ENCODE assay signal across 8 cellular contexts in the genomic region with DNA sequence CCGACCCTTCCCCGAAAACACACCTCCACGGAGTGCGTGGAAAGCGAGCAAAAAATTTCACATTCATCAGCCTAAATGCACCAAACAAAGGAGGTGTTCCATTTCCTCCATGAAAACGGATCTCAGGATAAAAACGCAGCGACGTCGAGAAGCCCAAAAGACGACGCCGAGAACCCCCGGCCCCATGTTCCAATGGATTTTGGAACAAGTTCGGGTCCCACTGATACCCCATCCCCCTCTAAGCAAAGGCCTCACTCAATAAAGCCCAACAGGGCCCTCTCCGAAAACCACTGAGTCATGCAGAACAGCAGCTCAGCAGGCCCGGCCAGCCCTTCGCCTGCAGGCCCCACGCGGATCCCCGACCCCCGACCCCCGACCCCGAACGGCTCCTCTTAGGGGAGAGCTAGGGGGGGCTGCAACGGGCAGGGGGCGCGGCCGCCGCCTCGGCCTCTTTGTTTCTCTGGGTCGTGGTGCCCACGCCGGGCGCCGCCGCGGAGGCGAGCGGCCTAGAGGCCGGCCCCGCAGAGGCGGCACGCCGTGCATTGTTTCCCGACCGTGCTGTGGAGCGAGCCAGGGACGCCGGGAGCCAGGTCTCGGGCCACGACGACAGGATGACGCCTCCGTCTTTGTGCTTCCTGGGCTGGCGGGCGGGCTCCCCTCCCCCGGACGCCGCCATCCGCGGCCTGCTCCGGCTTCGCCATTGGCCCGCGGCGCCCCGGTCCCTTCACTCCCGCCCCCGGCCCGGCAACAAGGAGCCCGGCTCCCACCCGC. TPM values are rescaled to one million over a fixed set of nuclear protein-coding genes. Genes with fewer than 3 reads are reported as not detected.
DNase-seq lines count a peak whose midpoint lies in the region; ATAC-seq and TF ChIP-seq lines count a peak whose summit lies in the region.

No MANE protein-coding gene starts in this region.

- TF ChIP-seq CTCF in AG10803 (conservative IDR thresholded peaks at IDR 0.05; ENCODE audit: low read length) (no peak), OCI-LY3 (IDR thresholded peaks at IDR 0.05; ENCODE audit: low read depth, low read length) (no peak), fibroblast of mammary gland (conservative IDR thresholded peaks at IDR 0.05; ENCODE audit: control insufficient read depth, insufficient read depth, low read depth, low read length) (no peak)

- ATAC-seq in GM18868 (IDR thresholded peaks at IDR 0.05; ENCODE audit: unreplicated experiment): peak; percentile 39
- ATAC-seq in HG03066 (IDR thresholded peaks at IDR 0.05; ENCODE audit: low read depth, unreplicated experiment): peak; percentile 40
- ATAC-seq in activated T-helper 17 cell treated with anti-CD3 and anti-CD28 coated beads, Interleukin-2, amount 50 U/mL, for 72 hours (replicated peaks): peak; percentile 53
- ATAC-seq in natural killer cell treated with Interleukin-12 subunit alpha and Interleukin-12 subunit beta and Interleukin-15 and Interleukin-18, amount 100 ng/mL, for 72 hours: peak; percentile 71 to 72
- peak; percentile 63 for ATAC-seq in stimulated activated naive CD8-positive, alpha-beta T cell treated with anti-CD3 and anti-CD28 coated beads, Interleukin-15, amount 100 ng/mL, for 72 hours

- H3K4me3 ChIP-seq in AG10803 (ENCODE audit: low read length): peak overlapping the region; percentile 87
- peak overlapping the region; percentile 94 for H3K4me3 ChIP-seq in OCI-LY3 (ENCODE audit: low read length)
- peak overlapping the region; percentile 89 for H3K4me3 ChIP-seq in fibroblast of mammary gland (ENCODE audit: control insufficient read depth, low read depth, low read length)

- peaks cover 31% of the 10 kb centered on the region for H3K36me3 ChIP-seq in OCI-LY3 (replicated peaks; ENCODE audit: low read depth, low read length)

- H3K4me1 Mint-ChIP-seq in activated T-helper 17 cell treated with anti-CD3 and anti-CD28 coated beads, Interleukin-2, amount 50 U/mL, for 72 hours: peaks cover 16% of the 10 kb centered on the region
- peaks cover 29 to 44% of the 10 kb centered on the region in 2 donors for H3K4me1 Mint-ChIP-seq in natural killer cell treated with Interleukin-12 subunit alpha and Interleukin-12 subunit beta and Interleukin-15 and Interleukin-18, amount 100 ng/mL, for 72 hours (ENCODE audit: low read depth in 2 of 2)
- H3K4me1 Mint-ChIP-seq in stimulated activated naive CD8-positive, alpha-beta T cell treated with anti-CD3 and anti-CD28 coated beads, Interleukin-15, amount 100 ng/mL, for 72 hours: peaks cover 45% of the 10 kb centered on the region

- peaks cover 59% of the 10 kb centered on the region for H3K79me2 ChIP-seq in OCI-LY3 (ENCODE audit: low read length)

- peak; percentile 64 for DNase-seq in AG10803 (ENCODE audit: low read depth)
- DNase-seq in fibroblast of mammary gland (ENCODE audit: low read depth): peak; percentile 59
- peak; percentile 79 for DNase-seq in natural killer cell treated with Interleukin-12 subunit alpha and Interleukin-12 subunit beta and Interleukin-15 and Interleukin-18, amount 100 ng/mL, for 72 hours (ENCODE audit: low spot score)
- DNase-seq in stimulated activated naive CD8-positive, alpha-beta T cell treated with anti-CD3 and anti-CD28 coated beads, Interleukin-15, amount 100 ng/mL, for 72 hours: peak in 1 of 2 donors; percentile 70

- peak overlapping the region; percentile 69 for H3K27ac ChIP-seq in OCI-LY3 (ENCODE audit: low read length)

- peak overlapping the region; percentile 85 for H3K4me2 ChIP-seq in OCI-LY3 (ENCODE audit: low read length)

- H3K9ac ChIP-seq in OCI-LY3 (ENCODE audit: low read length): peak overlapping the region; percentile 95

- no peaks in the 10 kb centered on the region for H3K27me3 ChIP-seq in OCI-LY3 (ENCODE audit: low read depth, low read length)

- peak overlapping the region; percentile 87 for H3K4me3 Mint-ChIP-seq in activated T-helper 17 cell treated with anti-CD3 and anti-CD28 coated beads, Interleukin-2, amount 50 U/mL, for 72 hours
- H3K4me3 Mint-ChIP-seq in natural killer cell treated with Interleukin-12 subunit alpha and Interleukin-12 subunit beta and Interleukin-15 and Interleukin-18, amount 100 ng/mL, for 72 hours: peak overlapping the region; percentile 86
- peak overlapping the region; percentile 82 to 97 for H3K4me3 Mint-ChIP-seq in stimulated activated naive CD8-positive, alpha-beta T cell treated with anti-CD3 and anti-CD28 coated beads, Interleukin-15, amount 100 ng/mL, for 72 hours

- no peak overlapping the region for H2AFZ ChIP-seq in OCI-LY3 (ENCODE audit: low read depth, low read length)

- H3K36me3 Mint-ChIP-seq in activated T-helper 17 cell treated with anti-CD3 and anti-CD28 coated beads, Interleukin-2, amount 50 U/mL, for 72 hours (ENCODE audit: low read depth): peaks cover 59% of the 10 kb centered on the region
- H3K36me3 Mint-ChIP-seq in natural killer cell treated with Interleukin-12 subunit alpha and Interleukin-12 subunit beta and Interleukin-15 and Interleukin-18, amount 100 ng/mL, for 72 hours: peaks cover 16% of the 10 kb centered on the region

- H3K27ac Mint-ChIP-seq in activated T-helper 17 cell treated with anti-CD3 and anti-CD28 coated beads, Interleukin-2, amount 50 U/mL, for 72 hours: peak overlapping the region; percentile 88
- peak overlapping the region; percentile 74 to 95 for H3K27ac Mint-ChIP-seq in natural killer cell treated with Interleukin-12 subunit alpha and Interleukin-12 subunit beta and Interleukin-15 and Interleukin-18, amount 100 ng/mL, for 72 hours
- H3K27ac Mint-ChIP-seq in stimulated activated naive CD8-positive, alpha-beta T cell treated with anti-CD3 and anti-CD28 coated beads, Interleukin-15, amount 100 ng/mL, for 72 hours: peak overlapping the region; percentile 62 to 93

- no peaks in the 10 kb centered on the region for H3K27me3 Mint-ChIP-seq in activated T-helper 17 cell treated with anti-CD3 and anti-CD28 coated beads, Interleukin-2, amount 50 U/mL, for 72 hours
- no peaks in the 10 kb centered on the region for H3K27me3 Mint-ChIP-seq in natural killer cell treated with Interleukin-12 subunit alpha and Interleukin-12 subunit beta and Interleukin-15 and Interleukin-18, amount 100 ng/mL, for 72 hours
- H3K27me3 Mint-ChIP-seq in stimulated activated naive CD8-positive, alpha-beta T cell treated with anti-CD3 and anti-CD28 coated beads, Interleukin-15, amount 100 ng/mL, for 72 hours: no peaks in the 10 kb centered on the region

- no peaks in the 10 kb centered on the region for H3K9me3 ChIP-seq in OCI-LY3 (ENCODE audit: insufficient read depth, low read length)

- H3K9me3 Mint-ChIP-seq in activated T-helper 17 cell treated with anti-CD3 and anti-CD28 coated beads, Interleukin-2, amount 50 U/mL, for 72 hours: no peaks in the 10 kb centered on the region
- no peaks in the 10 kb centered on the region for H3K9me3 Mint-ChIP-seq in natural killer cell treated with Interleukin-12 subunit alpha and Interleukin-12 subunit beta and Interleukin-15 and Interleukin-18, amount 100 ng/mL, for 72 hours
- H3K9me3 Mint-ChIP-seq in stimulated activated naive CD8-positive, alpha-beta T cell treated with anti-CD3 and anti-CD28 coated beads, Interleukin-15, amount 100 ng/mL, for 72 hours: no peaks in the 10 kb centered on the region

- H4K20me1 ChIP-seq in OCI-LY3 (ENCODE audit: insufficient read depth, low read length): peaks cover 47% of the 10 kb centered on the region

- peaks cover 32% of the 10 kb centered on the region for H3K4me1 ChIP-seq in OCI-LY3 (ENCODE audit: low read length)

RNA-seq across cellular contexts. Expression of a gene that starts 0.9 kb away (rescaled TPM):
- total RNA-seq in activated T-helper 17 cell treated with anti-CD3 and anti-CD28 coated beads, Interleukin-2, amount 50 U/mL, for 72 hours: 100 to 1,000 TPM; 104 to 175 TPM
- 100 to 1,000 TPM; 102 to 115 TPM for total RNA-seq in natural killer cell treated with Interleukin-12 subunit alpha and Interleukin-12 subunit beta and Interleukin-15 and Interleukin-18, amount 100 ng/mL, for 72 hours
